In genomic region chr11:27396259-27396839, GRCh38 we compare ENCODE assay signal across 19 cellular contexts. TPM values are rescaled to one million over a fixed set of nuclear protein-coding genes. Genes with fewer than 3 reads are reported as not detected.
A peak's percentile ranks its signal among the peaks of the same experiment; 100 is the strongest.
DNase-seq lines count a peak whose midpoint lies in the region; ATAC-seq and TF ChIP-seq lines count a peak whose summit lies in the region.
"Had no signal": no experiment of that assay in that cellular context is flagged by ENCODE, and none has a peak within 500 bp of the region (broad histone marks: within the 10 kb centered on the region; RNA-seq: fewer than 3 reads in every experiment).

No MANE protein-coding gene starts in this region.

- H3K27me3 ChIP-seq in left ventricle myocardium inferior (ENCODE audit: low read depth) (no peaks in the 10 kb centered on the region), ectodermal cell (ENCODE audit: control insufficient read depth, insufficient read depth, low read length, poor library complexity, severe bottlenecking) (no peaks in the 10 kb centered on the region)
- H3K27me3 ChIP-seq: esophagus muscularis mucosa, neutrophil, upper lobe of left lung had no signal

- H3K36me3 ChIP-seq in left ventricle myocardium inferior (no peaks in the 10 kb centered on the region), ectodermal cell (ENCODE audit: control insufficient read depth, insufficient read depth, low read length) (no peaks in the 10 kb centered on the region)
- H3K36me3 ChIP-seq: esophagus muscularis mucosa, neutrophil, upper lobe of left lung had no signal

- H3K27ac Mint-ChIP-seq in nephron = peak overlapping the region; percentile 94 to 96 (median 95)
- peak overlapping the region; percentile 80 for H3K27ac Mint-ChIP-seq in type B pancreatic cell
- no peak overlapping the region for H3K27ac Mint-ChIP-seq in activated CD4-positive, alpha-beta T cell treated with anti-CD3 and anti-CD28 coated beads, Interleukin-2, amount 10 ng/mL, durations not matched to agents 7 days and 5 days
- H3K27ac Mint-ChIP-seq: activated naive CD4-positive, alpha-beta T cell treated with anti-CD3 and anti-CD28 coated beads, Interleukin-2, amount 10 ng/mL, durations not matched to agents 7 days and 5 days; memory B cell had no signal

- no peak for DNase-seq in left ventricle myocardium inferior
- no peak for DNase-seq in left ventricle myocardium superior
- DNase-seq in type B pancreatic cell (ENCODE audit: extremely low spot score, unreplicated experiment) = no peak
- DNase-seq in activated CD4-positive, alpha-beta T cell treated with anti-CD3 and anti-CD28 coated beads, Interleukin-2, amount 10 ng/mL, durations not matched to agents 7 days and 5 days = no peak
- no peak for DNase-seq in germinal center (ENCODE audit: low spot score)
- no peak for DNase-seq in NCI-H1417 (lab: John Stamatoyannopoulos, UW)
- DNase-seq: activated CD4-positive, alpha-beta T cell treated with anti-CD3 and anti-CD28 coated beads, Interleukin-2, amount 50 U/mL, for 4 hours; activated naive CD4-positive, alpha-beta T cell treated with anti-CD3 and anti-CD28 coated beads, Interleukin-2, amount 10 ng/mL, durations not matched to agents 7 days and 5 days; C1 segment of cervical spinal cord; head of caudate nucleus; NCI-H1436 treated with DMSO at 0.1 percent for 48 hours; RPMI8226 had no signal

- H3K4me1 ChIP-seq in left ventricle myocardium inferior = peaks cover 62% of the 10 kb centered on the region
- peaks cover 55% of the 10 kb centered on the region for H3K4me1 ChIP-seq in ectodermal cell (ENCODE audit: control insufficient read depth, insufficient read depth, low read length)

- intact Hi-C loops in left ventricle myocardium inferior (cut with micrococcal nuclease) = no loop called here
- intact Hi-C loops in left ventricle myocardium superior (cut with micrococcal nuclease) = no loop called here

- ATAC-seq in left ventricle myocardium superior = no peak

- POLR2A ChIA-PET in activated CD4-positive, alpha-beta T cell treated with anti-CD3 and anti-CD28 coated beads, Interleukin-2, amount 10 ng/mL, durations not matched to agents 7 days and 5 days (lab: Charles Lee) = no interaction called here

- CTCF ChIA-PET in activated CD4-positive, alpha-beta T cell treated with anti-CD3 and anti-CD28 coated beads, Interleukin-2, amount 10 ng/mL, durations not matched to agents 7 days and 5 days (lab: Charles Lee) = interaction anchor here (0.6 kb wide), 1 partner anchor 14 kb away, joined by 4 read pairs; no protein-coding TSS in a partner anchor

- no peak for TF ChIP-seq CTCF in left ventricle myocardium inferior (IDR thresholded peaks at IDR 0.05; ENCODE audit: borderline replicate concordance)
- no peak for TF ChIP-seq CTCF in nephron (IDR thresholded peaks at IDR 0.05; ENCODE audit: unreplicated experiment in 3 of 3)
- no peak for TF ChIP-seq CTCF in type B pancreatic cell (conservative IDR thresholded peaks at IDR 0.05)

- WGBS in ectodermal cell, 2 experiments = 87 to 93% methylated on average over 3 of the region's 3 CpGs

- H3K4me1 Mint-ChIP-seq in nephron (peaks cover 67% of the 10 kb centered on the region), type B pancreatic cell (ENCODE audit: unreplicated experiment) (peaks cover 60% of the 10 kb centered on the region)
- H3K4me1 Mint-ChIP-seq in activated CD4-positive, alpha-beta T cell treated with anti-CD3 and anti-CD28 coated beads, Interleukin-2, amount 10 ng/mL, durations not matched to agents 7 days and 5 days = no peaks in the 10 kb centered on the region
- H3K4me1 Mint-ChIP-seq: activated naive CD4-positive, alpha-beta T cell treated with anti-CD3 and anti-CD28 coated beads, Interleukin-2, amount 10 ng/mL, durations not matched to agents 7 days and 5 days; memory B cell had no signal

- H3K27me3 Mint-ChIP-seq in nephron (ENCODE audit: low read depth) (no peaks in the 10 kb centered on the region), type B pancreatic cell (no peaks in the 10 kb centered on the region)
- H3K27me3 Mint-ChIP-seq in activated CD4-positive, alpha-beta T cell treated with anti-CD3 and anti-CD28 coated beads, Interleukin-2, amount 10 ng/mL, durations not matched to agents 7 days and 5 days = no peaks in the 10 kb centered on the region
- H3K27me3 Mint-ChIP-seq: activated naive CD4-positive, alpha-beta T cell treated with anti-CD3 and anti-CD28 coated beads, Interleukin-2, amount 10 ng/mL, durations not matched to agents 7 days and 5 days had no signal

- H3K4me3 ChIP-seq in left ventricle myocardium inferior = no peak overlapping the region
- H3K4me3 ChIP-seq in ectodermal cell (ENCODE audit: insufficient read depth, low read depth, low read length) = no peak overlapping the region
- H3K4me3 ChIP-seq: esophagus muscularis mucosa, skin epidermis, upper lobe of left lung had no signal

- no peaks in the 10 kb centered on the region for H3K9me3 Mint-ChIP-seq in nephron
- no peaks in the 10 kb centered on the region for H3K9me3 Mint-ChIP-seq in type B pancreatic cell
- H3K9me3 Mint-ChIP-seq in activated CD4-positive, alpha-beta T cell treated with anti-CD3 and anti-CD28 coated beads, Interleukin-2, amount 10 ng/mL, durations not matched to agents 7 days and 5 days = no peaks in the 10 kb centered on the region
- H3K9me3 Mint-ChIP-seq: activated naive CD4-positive, alpha-beta T cell treated with anti-CD3 and anti-CD28 coated beads, Interleukin-2, amount 10 ng/mL, durations not matched to agents 7 days and 5 days; memory B cell had no signal

- H3K9me3 ChIP-seq in left ventricle myocardium inferior (replicated peaks) = no peaks in the 10 kb centered on the region
- no peaks in the 10 kb centered on the region for H3K9me3 ChIP-seq in ectodermal cell (ENCODE audit: control insufficient read depth, low read length)
- H3K9me3 ChIP-seq: esophagus muscularis mucosa, neutrophil, upper lobe of left lung had no signal

- H3K36me3 Mint-ChIP-seq in nephron (ENCODE audit: low read depth) (peaks cover 11% of the 10 kb centered on the region), type B pancreatic cell (no peaks in the 10 kb centered on the region)
- H3K36me3 Mint-ChIP-seq in activated CD4-positive, alpha-beta T cell treated with anti-CD3 and anti-CD28 coated beads, Interleukin-2, amount 10 ng/mL, durations not matched to agents 7 days and 5 days (ENCODE audit: low read depth) = no peaks in the 10 kb centered on the region
- H3K36me3 Mint-ChIP-seq: activated naive CD4-positive, alpha-beta T cell treated with anti-CD3 and anti-CD28 coated beads, Interleukin-2, amount 10 ng/mL, durations not matched to agents 7 days and 5 days; memory B cell had no signal

- H3K4me3 Mint-ChIP-seq in nephron = peak overlapping the region in 2 of 3 experiments; percentile 5 to 13
- peak overlapping the region; percentile 42 for H3K4me3 Mint-ChIP-seq in type B pancreatic cell
- H3K4me3 Mint-ChIP-seq in activated CD4-positive, alpha-beta T cell treated with anti-CD3 and anti-CD28 coated beads, Interleukin-2, amount 10 ng/mL, durations not matched to agents 7 days and 5 days = no peak overlapping the region
- H3K4me3 Mint-ChIP-seq: activated naive CD4-positive, alpha-beta T cell treated with anti-CD3 and anti-CD28 coated beads, Interleukin-2, amount 10 ng/mL, durations not matched to agents 7 days and 5 days; memory B cell had no signal

- H3K27ac ChIP-seq in left ventricle myocardium inferior (replicated peaks) (peak overlapping the region; percentile 59), ectodermal cell (ENCODE audit: insufficient read depth, low read depth, low read length, poor library complexity, severe bottlenecking) (peak overlapping the region; percentile 63)
- H3K27ac ChIP-seq: neutrophil, upper lobe of left lung had no signal

RNA-seq across cellular contexts. Expression of gene CCDC34, which starts 33.3 kb away (rescaled TPM):
- 1.6 TPM for total RNA-seq in left ventricle myocardium inferior
- total RNA-seq in left ventricle myocardium superior = 9.8 TPM
- polyA plus RNA-seq in ectodermal cell (2013, experiment 1 of 4) = 21.5 TPM
- polyA plus RNA-seq in ectodermal cell (2013, experiment 2 of 4) = 21.1 TPM
- 18.8 TPM for polyA plus RNA-seq in ectodermal cell (2013, experiment 3 of 4)
- 23.3 TPM for polyA plus RNA-seq in ectodermal cell (2013, experiment 4 of 4)
- 18.2 and 30.4 TPM in 2 replicates for total RNA-seq in type B pancreatic cell (ENCODE audit: low replicate concordance)
- total RNA-seq in activated CD4-positive, alpha-beta T cell treated with anti-CD3 and anti-CD28 coated beads, Interleukin-2, amount 10 ng/mL, durations not matched to agents 7 days and 5 days = 10 to 100 TPM; 18.8 to 23.8 TPM
